In genomic region chr1:178941261-178941689, GRCh38 we compare ENCODE assay signal across 32 cellular contexts.
DNase-seq lines count a peak whose midpoint lies in the region; ATAC-seq and TF ChIP-seq lines count a peak whose summit lies in the region.
"Had no signal": no experiment of that assay in that cellular context is flagged by ENCODE, and none has a peak within 500 bp of the region (broad histone marks: within the 10 kb centered on the region; RNA-seq: fewer than 3 reads in every experiment).

No MANE protein-coding gene starts in this region.

- no peaks in the 10 kb centered on the region for H3K36me3 ChIP-seq in ascending aorta
- H3K36me3 ChIP-seq: left lung, thyroid gland had no signal

- ATAC-seq in activated CD4-positive, alpha-beta T cell treated with anti-CD3 and anti-CD28 coated beads for 36 hours, result no peak
- ATAC-seq: left lung; naive thymus-derived CD8-positive, alpha-beta T cell; Panc1 had no signal

- CTCF ChIA-PET in activated naive CD4-positive, alpha-beta T cell treated with anti-CD3 and anti-CD28 coated beads, Interleukin-2, amount 10 ng/mL, durations not matched to agents 7 days and 5 days (lab: Charles Lee), result no interaction called here
- CTCF ChIA-PET in activated CD4-positive, alpha-beta T cell treated with anti-CD3 and anti-CD28 coated beads for 36 hours (lab: Charles Lee), result no interaction called here

- no peaks in the 10 kb centered on the region for H3K9me3 ChIP-seq in ascending aorta
- H3K9me3 ChIP-seq: left lung, thyroid gland had no signal

- no peak for TF ChIP-seq CTCF in ascending aorta (IDR thresholded peaks at IDR 0.05)

- no peaks in the 10 kb centered on the region for H3K9me3 Mint-ChIP-seq in activated naive CD4-positive, alpha-beta T cell treated with anti-CD3 and anti-CD28 coated beads, Interleukin-2, amount 50 U/mL, for 24 hours
- H3K9me3 Mint-ChIP-seq in activated naive CD4-positive, alpha-beta T cell treated with anti-CD3 and anti-CD28 coated beads, Interleukin-2, amount 10 ng/mL, durations not matched to agents 7 days and 5 days, result no peaks in the 10 kb centered on the region
- H3K9me3 Mint-ChIP-seq in activated CD4-positive, alpha-beta T cell treated with anti-CD3 and anti-CD28 coated beads for 36 hours (ENCODE audit: low read depth), result no peaks in the 10 kb centered on the region
- H3K9me3 Mint-ChIP-seq: CD8-positive, alpha-beta memory T cell had no signal

- POLR2A ChIA-PET in activated CD4-positive, alpha-beta T cell treated with anti-CD3 and anti-CD28 coated beads for 36 hours (lab: Charles Lee), result no interaction called here

- peaks cover 18 to 41% of the 10 kb centered on the region in 2 donors for H3K4me1 ChIP-seq in ascending aorta
- H3K4me1 ChIP-seq: foreskin keratinocyte, left lung had no signal

- H3K4me3 Mint-ChIP-seq in activated naive CD4-positive, alpha-beta T cell treated with anti-CD3 and anti-CD28 coated beads, Interleukin-2, amount 50 U/mL, for 24 hours, result no peak overlapping the region
- no peak overlapping the region for H3K4me3 Mint-ChIP-seq in activated naive CD4-positive, alpha-beta T cell treated with anti-CD3 and anti-CD28 coated beads, Interleukin-2, amount 10 ng/mL, durations not matched to agents 7 days and 5 days
- no peak overlapping the region for H3K4me3 Mint-ChIP-seq in activated CD4-positive, alpha-beta T cell treated with anti-CD3 and anti-CD28 coated beads for 36 hours
- H3K4me3 Mint-ChIP-seq: activated naive CD8-positive, alpha-beta T cell treated with anti-CD3 and anti-CD28 coated beads, Interleukin-2, amount 10 ng/mL, durations not matched to agents 7 days and 5 days; CD8-positive, alpha-beta memory T cell; naive thymus-derived CD8-positive, alpha-beta T cell had no signal

- H3K4me1 Mint-ChIP-seq in activated naive CD4-positive, alpha-beta T cell treated with anti-CD3 and anti-CD28 coated beads, Interleukin-2, amount 50 U/mL, for 24 hours, result no peaks in the 10 kb centered on the region
- H3K4me1 Mint-ChIP-seq in activated naive CD4-positive, alpha-beta T cell treated with anti-CD3 and anti-CD28 coated beads, Interleukin-2, amount 10 ng/mL, durations not matched to agents 7 days and 5 days, result peaks cover 6% of the 10 kb centered on the region
- H3K4me1 Mint-ChIP-seq in activated CD4-positive, alpha-beta T cell treated with anti-CD3 and anti-CD28 coated beads for 36 hours, result peaks cover 5% of the 10 kb centered on the region
- H3K4me1 Mint-ChIP-seq: CD8-positive, alpha-beta memory T cell; naive thymus-derived CD8-positive, alpha-beta T cell had no signal

- H3K4me3 ChIP-seq in ascending aorta, result no peak overlapping the region
- H3K4me3 ChIP-seq: left lung, thyroid gland had no signal

- H3K36me3 Mint-ChIP-seq in activated naive CD4-positive, alpha-beta T cell treated with anti-CD3 and anti-CD28 coated beads, Interleukin-2, amount 50 U/mL, for 24 hours, result no peaks in the 10 kb centered on the region
- H3K36me3 Mint-ChIP-seq in activated naive CD4-positive, alpha-beta T cell treated with anti-CD3 and anti-CD28 coated beads, Interleukin-2, amount 10 ng/mL, durations not matched to agents 7 days and 5 days, result no peaks in the 10 kb centered on the region
- no peaks in the 10 kb centered on the region for H3K36me3 Mint-ChIP-seq in activated CD4-positive, alpha-beta T cell treated with anti-CD3 and anti-CD28 coated beads for 36 hours (ENCODE audit: low read depth)
- H3K36me3 Mint-ChIP-seq: activated naive CD8-positive, alpha-beta T cell treated with anti-CD3 and anti-CD28 coated beads, Interleukin-2, amount 10 ng/mL, durations not matched to agents 7 days and 5 days; naive thymus-derived CD8-positive, alpha-beta T cell had no signal

- no peaks in the 10 kb centered on the region for H3K27me3 Mint-ChIP-seq in activated naive CD4-positive, alpha-beta T cell treated with anti-CD3 and anti-CD28 coated beads, Interleukin-2, amount 50 U/mL, for 24 hours
- H3K27me3 Mint-ChIP-seq in activated naive CD4-positive, alpha-beta T cell treated with anti-CD3 and anti-CD28 coated beads, Interleukin-2, amount 10 ng/mL, durations not matched to agents 7 days and 5 days, result peaks cover 13% of the 10 kb centered on the region
- peaks cover 6% of the 10 kb centered on the region for H3K27me3 Mint-ChIP-seq in activated CD4-positive, alpha-beta T cell treated with anti-CD3 and anti-CD28 coated beads for 36 hours

- DNase-seq in activated naive CD4-positive, alpha-beta T cell treated with anti-CD3 and anti-CD28 coated beads, Interleukin-2, amount 10 ng/mL, durations not matched to agents 7 days and 5 days, result no peak
- DNase-seq in ascending aorta (ENCODE audit: low spot score in 2 of 2) (no peak), mesenteric fat pad (ENCODE audit: low spot score) (peak; percentile 81), SHP77 (lab: John Stamatoyannopoulos, UW) (no peak), globus pallidus (ENCODE audit: low spot score) (no peak)
- no peak for DNase-seq in stimulated activated CD8-positive, alpha-beta memory T cell treated with anti-CD3 and anti-CD28 coated beads, Interleukin-4, amount 100 ng/mL, for 48 hours
- no peak for DNase-seq in activated CD4-positive, alpha-beta T cell treated with anti-CD3 and anti-CD28 coated beads for 36 hours
- DNase-seq: activated CD4-positive, alpha-beta T cell treated with anti-CD3 and anti-CD28 coated beads, Interleukin-2, amount 50 U/mL, for 48 hours; activated CD4-positive, CD25-positive, alpha-beta regulatory T cell; activated CD8-positive, alpha-beta memory T cell treated with anti-CD3 and anti-CD28 coated beads, Interleukin-2, amount 50 U/mL, for 4 hours; activated naive CD8-positive, alpha-beta T cell treated with anti-CD3 and anti-CD28 coated beads, Interleukin-2, amount 10 ng/mL, durations not matched to agents 7 days and 5 days; CD8-positive, alpha-beta memory T cell; cerebellar nuclear complex; effector CD4-positive, alpha-beta T cell; erythroblast; GDM1; hypothalamus; left lung; midbrain; naive thymus-derived CD8-positive, alpha-beta T cell; NCI-H1092 treated with DMSO at 0.1 percent for 48 hours; NCI-H2029; SIG-M5; stimulated activated CD4-positive, alpha-beta T cell treated with anti-CD3 and anti-CD28 coated beads, Interleukin-12 subunit alpha, Interleukin-12 subunit beta, amount 100 ng/mL, for 4 hours; stimulated activated CD4-positive, alpha-beta T cell treated with anti-CD3 and anti-CD28 coated beads, Interleukin-4, amount 100 ng/mL, for 24 hours; stimulated activated naive CD4-positive, alpha-beta T cell treated with Interleukin-2 at 50 U/mL for 16 hours; SW 1271; T1000; thyroid gland had no signal

- peak overlapping the region; percentile 89 to 93 for H3K27ac ChIP-seq in ascending aorta
- H3K27ac ChIP-seq: foreskin keratinocyte, left lung, thyroid gland had no signal

- H3K27me3 ChIP-seq in ascending aorta, result no peaks in the 10 kb centered on the region
- H3K27me3 ChIP-seq: left lung, thyroid gland had no signal

- H3K27ac Mint-ChIP-seq in activated naive CD4-positive, alpha-beta T cell treated with anti-CD3 and anti-CD28 coated beads, Interleukin-2, amount 50 U/mL, for 24 hours, result peak overlapping the region; percentile 86
- no peak overlapping the region for H3K27ac Mint-ChIP-seq in activated naive CD4-positive, alpha-beta T cell treated with anti-CD3 and anti-CD28 coated beads, Interleukin-2, amount 10 ng/mL, durations not matched to agents 7 days and 5 days
- H3K27ac Mint-ChIP-seq in activated CD4-positive, alpha-beta T cell treated with anti-CD3 and anti-CD28 coated beads for 36 hours, result no peak overlapping the region
- H3K27ac Mint-ChIP-seq: activated naive CD8-positive, alpha-beta T cell treated with anti-CD3 and anti-CD28 coated beads, Interleukin-2, amount 10 ng/mL, durations not matched to agents 7 days and 5 days; CD8-positive, alpha-beta memory T cell had no signal

- intact Hi-C loops in ascending aorta (cut with DNase I), result no loop called here
- intact Hi-C loops in activated CD4-positive, alpha-beta T cell treated with anti-CD3 and anti-CD28 coated beads for 36 hours (cut with DNase I, micrococcal nuclease), result no loop called here
